ENCODE assay signal across 24 cellular contexts in the genomic region with DNA sequence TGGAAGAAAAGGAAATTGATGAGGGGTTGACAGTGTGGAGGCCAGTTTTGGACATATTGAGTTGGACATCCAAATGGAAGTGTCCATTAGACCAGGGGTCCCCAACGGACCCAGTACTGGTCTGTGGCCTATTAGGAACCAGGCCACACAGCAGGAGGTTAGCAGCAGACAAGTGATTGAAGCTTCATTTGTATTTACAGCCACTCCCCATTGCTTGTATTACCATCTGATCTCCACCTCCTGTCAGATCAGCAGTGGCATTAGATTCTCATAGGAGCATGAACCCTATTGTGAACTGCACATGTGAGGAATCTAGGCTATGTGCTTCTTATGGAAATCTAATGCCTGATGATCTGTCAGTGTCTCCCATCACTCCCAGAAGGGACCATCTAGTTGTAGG.
"Had no signal": no experiment of that assay in that cellular context is flagged by ENCODE, and none has a peak within 500 bp of the region (broad histone marks: within the 10 kb centered on the region; RNA-seq: fewer than 3 reads in every experiment).

No MANE protein-coding gene starts in this region.

- DNase-seq: stimulated activated CD4-positive, alpha-beta T cell treated with anti-CD3 and anti-CD28 coated beads, Interleukin-2, amount 100 ng/mL, for 48 hours; stimulated activated CD4-positive, alpha-beta T cell treated with anti-CD3 and anti-CD28 coated beads, Interleukin-4, amount 100 ng/mL, for 1 hour; stimulated activated CD4-positive, alpha-beta T cell treated with anti-CD3 and anti-CD28 coated beads, Interleukin-4, amount 100 ng/mL, for 24 hours; stimulated activated CD4-positive, alpha-beta T cell treated with anti-CD3 and anti-CD28 coated beads, Interleukin-4, amount 100 ng/mL, for 4 hours; stimulated activated CD8-positive, alpha-beta memory T cell treated with anti-CD3 and anti-CD28 coated beads, Interleukin-4, amount 100 ng/mL, for 48 hours; stimulated activated naive B cell treated with anti-CD40 and anti-IgM and Interleukin-4, amounts not matched to agents 10 μg/mL and 1 μg/mL and 100 μg/mL, for 72 hours; stimulated activated naive CD4-positive, alpha-beta T cell; stimulated activated naive CD4-positive, alpha-beta T cell treated with Interleukin-2 at 50 U/mL for 16 hours; stimulated activated naive CD8-positive, alpha-beta T cell treated with anti-CD3 and anti-CD28 coated beads, Interleukin-15, amount 100 ng/mL, for 72 hours; stimulated activated naive CD8-positive, alpha-beta T cell treated with anti-CD3 and anti-CD28 coated beads, Interleukin-15, Interleukin-2, amounts not matched to agents 100 U/mL and 50 U/mL, for 24 hours; stomach; substantia nigra; testis; thyroid gland; tibial artery; transverse colon; trophoblast cell; upper lobe of left lung; upper lobe of right lung; uterus had no signal

- H3K27ac ChIP-seq: stomach, suprapubic skin, testis, thoracic aorta, thyroid gland, tibial artery, tibial nerve, transverse colon, upper lobe of left lung, upper lobe of right lung, uterus, vagina had no signal

- H3K4me3 ChIP-seq: stomach, suprapubic skin, testis, thoracic aorta, thyroid gland, tibial artery, tibial nerve, transverse colon, upper lobe of left lung, upper lobe of right lung, uterus, vagina had no signal

- H3K36me3 ChIP-seq: stomach, suprapubic skin, thoracic aorta, thyroid gland, tibial artery, tibial nerve, transverse colon, upper lobe of left lung, upper lobe of right lung, uterus, vagina had no signal

- H3K9me3 ChIP-seq: stomach, suprapubic skin, testis, thyroid gland, tibial nerve, transverse colon, upper lobe of left lung, upper lobe of right lung, uterus, vagina had no signal

- H3K4me1 ChIP-seq: stomach, suprapubic skin, testis, thyroid gland, tibial artery, tibial nerve, transverse colon, upper lobe of left lung, upper lobe of right lung, uterus, vagina had no signal
